In genomic region chr19:17996826-17997316, GRCh38 we compare ENCODE assay signal across 8 cellular contexts. TPM values are rescaled to one million over a fixed set of nuclear protein-coding genes. Genes with fewer than 3 reads are reported as not detected.
DNase-seq lines count a peak whose midpoint lies in the region; ATAC-seq and TF ChIP-seq lines count a peak whose summit lies in the region.

No MANE protein-coding gene starts in this region.

- no peaks in the 10 kb centered on the region for H4K20me1 ChIP-seq in Karpas-422 (ENCODE audit: insufficient read depth, low read depth, low read length)

- 19 to 22% methylated on average over 9 to 15 of the region's 15 CpGs for WGBS in testis, 2 donors

- H3K4me1 Mint-ChIP-seq in activated T-helper 17 cell treated with anti-CD3 and anti-CD28 coated beads, Interleukin-2, amount 50 U/mL, for 72 hours: no peaks in the 10 kb centered on the region

- no peaks in the 10 kb centered on the region for H3K36me3 ChIP-seq in Karpas-422 (ENCODE audit: insufficient read depth, low read length)
- no peaks in the 10 kb centered on the region for H3K36me3 ChIP-seq in testis (ENCODE audit: low read depth, missing control alignments)

- no peaks in the 10 kb centered on the region for H3K9me3 Mint-ChIP-seq in activated T-helper 17 cell treated with anti-CD3 and anti-CD28 coated beads, Interleukin-2, amount 50 U/mL, for 72 hours

- no peaks in the 10 kb centered on the region for H3K9me2 ChIP-seq in Karpas-422 (replicated peaks; ENCODE audit: insufficient read depth, low read length)

- H3K4me3 ChIP-seq in Karpas-422 (ENCODE audit: low read length): no peak overlapping the region
- H3K4me3 ChIP-seq in fibroblast of the aortic adventitia (ENCODE audit: low read depth, low read length): no peak overlapping the region
- no peak overlapping the region for H3K4me3 ChIP-seq in testis

- H3K4me2 ChIP-seq in Karpas-422 (ENCODE audit: low read depth, low read length, poor library complexity, severe bottlenecking): no peak overlapping the region

- no peak overlapping the region for H3K27ac ChIP-seq in Karpas-422 (ENCODE audit: low read length)
- H3K27ac ChIP-seq in RWPE1: peak overlapping the region; percentile 9; the same call in 1 of the 2 replicates
- no peak overlapping the region for H3K27ac ChIP-seq in testis

- peaks cover 27% of the 10 kb centered on the region for H3K4me1 ChIP-seq in Karpas-422 (ENCODE audit: low read length)
- H3K4me1 ChIP-seq in testis: peaks cover 4% of the 10 kb centered on the region

- TF ChIP-seq CTCF in GM12872 (IDR thresholded peaks at IDR 0.05; ENCODE audit: insufficient read depth, low read depth, low read length): peak; percentile 98
- TF ChIP-seq CTCF in RWPE1 (conservative IDR thresholded peaks at IDR 0.05; ENCODE audit: low read depth): peak; percentile 98
- TF ChIP-seq CTCF in fibroblast of the aortic adventitia (IDR thresholded peaks at IDR 0.05; ENCODE audit: insufficient read depth, low read length): peak; percentile 97
- peak; percentile 96 to 99 (median 98) for TF ChIP-seq CTCF in testis (IDR thresholded peaks at IDR 0.05)

- no peaks in the 10 kb centered on the region for H3K9me3 ChIP-seq in Karpas-422 (ENCODE audit: low read length)
- H3K9me3 ChIP-seq in testis: no peaks in the 10 kb centered on the region

- peak; percentile 93 for DNase-seq in Karpas-422
- peak; percentile 82 for DNase-seq in RWPE1 (ENCODE audit: low spot score)
- DNase-seq in fibroblast of the aortic adventitia (ENCODE audit: low read depth): peak; percentile 74
- peak in 52 of 56 donors; percentile 15 to 90 (median 72) for DNase-seq in nucleus accumbens (lab: John Stamatoyannopoulos, UW)
- DNase-seq in testis: peak; percentile 89

- peak overlapping the region; percentile 42; the same call in 1 of the 2 replicates for H3K9ac ChIP-seq in Karpas-422 (ENCODE audit: low read length)

- no peaks in the 10 kb centered on the region for H3K27me3 Mint-ChIP-seq in activated T-helper 17 cell treated with anti-CD3 and anti-CD28 coated beads, Interleukin-2, amount 50 U/mL, for 72 hours

- CTCF ChIA-PET in RWPE1 (lab: Yijun Ruan, JAX): interaction anchor here (0.5 to 6.1 kb wide), 11 partner anchors 16 to 137 kb away, joined by 3 to 71 read pairs (median 6); partner anchors contain the start of gene RPL18A

- TF ChIP-seq POLR2A in testis (IDR thresholded peaks at IDR 0.05): no peak

- no peak overlapping the region for H2AFZ ChIP-seq in Karpas-422 (ENCODE audit: low read length)

- H3K27ac Mint-ChIP-seq in activated T-helper 17 cell treated with anti-CD3 and anti-CD28 coated beads, Interleukin-2, amount 50 U/mL, for 72 hours: peak overlapping the region; percentile 50

- H3K27me3 ChIP-seq in Karpas-422 (ENCODE audit: low read length) (no peaks in the 10 kb centered on the region), testis (no peaks in the 10 kb centered on the region)

- no peak overlapping the region for H3K4me3 Mint-ChIP-seq in activated T-helper 17 cell treated with anti-CD3 and anti-CD28 coated beads, Interleukin-2, amount 50 U/mL, for 72 hours

- peak; percentile 53 for ATAC-seq in activated T-helper 17 cell treated with anti-CD3 and anti-CD28 coated beads, Interleukin-2, amount 50 U/mL, for 72 hours (replicated peaks)
- no peak for ATAC-seq in GM21528 (IDR thresholded peaks at IDR 0.05; ENCODE audit: low FRiP score, unreplicated experiment)

- H3K79me2 ChIP-seq in Karpas-422 (ENCODE audit: low read length): peaks cover 6% of the 10 kb centered on the region

- peaks cover 14% of the 10 kb centered on the region for H3K36me3 Mint-ChIP-seq in activated T-helper 17 cell treated with anti-CD3 and anti-CD28 coated beads, Interleukin-2, amount 50 U/mL, for 72 hours (ENCODE audit: low read depth)

- POLR2A ChIA-PET in RWPE1 (lab: Yijun Ruan, JAX; ENCODE audit: low non-redundant PET): no interaction called here

- intact Hi-C loops in testis (cut with DNase I; ENCODE audit: low total_unique reads): loop anchor here (5.0 kb wide), 1 partner anchor 60 kb away; no protein-coding TSS in a partner anchor

RNA-seq across cellular contexts. Expression of gene ARRDC2, which starts 11.1 kb away (rescaled TPM):
- total RNA-seq in Karpas-422 (2014; rRNA removed; shearing (Covaris generic); ENCODE audit: low replicate concordance): 12.3 and 46.8 TPM in 2 replicates
- 10 to 100 TPM; 32.0 to 98.0 TPM for total RNA-seq in activated T-helper 17 cell treated with anti-CD3 and anti-CD28 coated beads, Interleukin-2, amount 50 U/mL, for 72 hours
- total RNA-seq in fibroblast of the aortic adventitia (ENCODE audit: low replicate concordance): 4.2 and 8.0 TPM in 2 replicates
- total RNA-seq in testis: 10 to 100 TPM; 13.0 to 15.3 TPM
- 10.3 TPM for polyA plus RNA-seq in testis (ENCODE audit: insufficient read depth, low read depth, low replicate concordance)

RNA-seq across cellular contexts. Expression of gene KCNN1, which starts 30.0 kb away (rescaled TPM):
- total RNA-seq in Karpas-422 (2014; rRNA removed; shearing (Covaris generic); ENCODE audit: low replicate concordance): not detected in 2 replicates
- total RNA-seq in activated T-helper 17 cell treated with anti-CD3 and anti-CD28 coated beads, Interleukin-2, amount 50 U/mL, for 72 hours: under 1 TPM; 0.50 to 0.61 TPM
- 0.25 TPM in 1 of 2 replicates, not detected in the other for total RNA-seq in fibroblast of the aortic adventitia (ENCODE audit: low replicate concordance)
- total RNA-seq in testis: 10 to 100 TPM; 10.3 to 15.9 TPM
- polyA plus RNA-seq in testis (ENCODE audit: insufficient read depth, low read depth, low replicate concordance): 4.4 TPM
